In the genomic region with DNA sequence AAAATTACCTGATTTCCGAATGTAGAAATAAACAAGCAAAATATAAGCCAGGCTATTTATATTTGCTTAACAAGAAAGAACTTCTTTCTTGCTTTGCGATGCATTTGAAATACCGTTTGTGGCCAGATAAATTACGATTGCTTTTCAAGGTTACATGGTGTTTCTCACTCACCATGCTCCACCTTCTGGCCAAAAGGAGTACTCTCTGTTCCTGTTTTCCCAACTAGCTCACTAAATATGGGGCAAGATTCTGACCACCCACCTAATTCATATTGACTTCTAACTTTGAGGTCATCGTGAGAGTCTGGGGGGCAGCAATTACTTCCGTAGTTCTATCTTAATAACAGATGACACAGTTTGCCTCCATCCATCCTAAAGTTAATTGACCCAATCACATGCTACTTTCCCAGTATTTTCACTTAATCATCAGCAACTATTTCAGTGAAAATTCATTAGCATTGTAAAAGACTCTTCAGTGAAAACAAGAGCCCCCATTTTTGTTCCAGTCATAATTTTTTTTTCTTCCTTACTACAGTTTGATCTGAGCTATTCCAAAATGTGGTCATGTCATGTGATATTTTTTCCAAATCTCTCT, we compare ENCODE assay signal across 1 cellular context.
TF ChIP-seq lines count a peak whose summit lies in the region.

No MANE protein-coding gene starts in this region.

TF ChIP-seq in H1, 55 proteins besides CTCF, POLR2A, EP300 and RAD21 (continued from another document):
- no peak for TF ChIP-seq ZNF274 (IDR thresholded peaks at IDR 0.05; ENCODE audit: borderline replicate concordance, extremely low read depth, low read length)
- TF ChIP-seq SRF (IDR thresholded peaks at IDR 0.05; ENCODE audit: low read depth, low read length), result no peak
- no peak for TF ChIP-seq RNF2 (IDR thresholded peaks at IDR 0.05; ENCODE audit: borderline replicate concordance, low read depth, low read length, missing control alignments, poor library complexity, severe bottlenecking)
- TF ChIP-seq SIN3A (conservative IDR thresholded peaks at IDR 0.05 in 1 of 2, IDR thresholded peaks at IDR 0.05 in 1 of 2; ENCODE audit: low read depth in 1 of 2, low read length in 2 of 2), result no peak
- no peak for TF ChIP-seq TEAD4 (IDR thresholded peaks at IDR 0.05; ENCODE audit: low read depth, low read length)
- TF ChIP-seq CEBPB (IDR thresholded peaks at IDR 0.05; ENCODE audit: low read depth, low read length), result no peak
- no peak for TF ChIP-seq JUN (IDR thresholded peaks at IDR 0.05; ENCODE audit: low read depth, low read length)
- TF ChIP-seq RBBP5 (IDR thresholded peaks at IDR 0.05; ENCODE audit: borderline replicate concordance, low read depth, low read length), result no peak
- no peak for TF ChIP-seq TAF7 (optimal IDR thresholded peaks at IDR 0.05; ENCODE audit: borderline replicate concordance, low read depth, low read length)
- no peak for TF ChIP-seq TAF1 (IDR thresholded peaks at IDR 0.05; ENCODE audit: low read depth, low read length)
- TF ChIP-seq KDM5A (IDR thresholded peaks at IDR 0.05; ENCODE audit: low read length), result no peak
- TF ChIP-seq KDM1A (IDR thresholded peaks at IDR 0.05; ENCODE audit: borderline replicate concordance, low read length), result no peak
